17 cellular contexts compared by ENCODE assay signal in the genomic region with DNA sequence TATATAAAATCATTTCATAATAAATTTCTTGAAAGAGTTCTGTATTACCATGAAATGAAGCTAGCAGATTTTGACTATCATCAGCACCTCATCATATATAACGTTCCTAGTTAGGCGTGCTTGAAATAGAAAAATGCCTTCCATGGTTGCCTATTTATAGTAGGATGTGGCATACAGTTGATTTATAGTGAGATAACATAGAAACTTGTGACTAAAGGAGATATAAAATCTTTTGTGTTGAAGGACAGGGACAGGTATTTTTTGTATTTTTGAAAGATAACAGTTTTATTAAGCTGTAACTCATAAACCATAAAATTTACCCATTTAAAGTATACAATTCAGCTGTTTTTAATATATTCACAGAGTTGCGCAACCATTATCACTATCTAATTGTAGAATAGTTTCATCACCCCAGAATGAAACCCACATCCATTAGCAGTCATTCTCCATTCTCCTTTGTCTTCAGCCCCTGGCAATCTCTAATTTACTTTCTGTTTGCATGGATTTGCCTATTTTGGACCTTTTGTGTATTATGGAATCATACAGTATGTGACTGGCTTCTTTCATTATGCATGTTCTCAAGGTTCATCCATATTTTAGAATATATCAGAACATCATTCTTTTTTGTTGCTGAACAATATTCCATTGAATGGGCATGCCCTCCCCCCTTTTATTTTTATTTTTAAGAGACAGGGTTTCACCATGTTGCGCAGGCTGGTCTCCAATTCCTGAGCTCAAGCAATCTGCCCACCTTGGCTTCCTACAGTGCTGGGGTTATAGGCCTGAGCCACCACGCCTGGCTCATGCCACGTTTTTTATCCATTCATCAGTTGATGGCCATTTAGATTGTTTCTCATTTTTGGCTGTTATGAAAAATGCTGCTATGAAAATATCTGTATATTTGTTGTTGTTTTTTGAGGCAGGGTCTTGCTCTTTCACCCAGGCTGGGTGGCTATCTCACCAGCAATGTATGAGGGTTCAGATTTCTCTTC. TPM values are rescaled to one million over a fixed set of nuclear protein-coding genes. Genes with fewer than 3 reads are reported as not detected.
A peak's percentile ranks its signal among the peaks of the same experiment; 100 is the strongest.
DNase-seq lines count a peak whose midpoint lies in the region; ATAC-seq, FAIRE-seq and TF ChIP-seq lines count a peak whose summit lies in the region.
"Had no signal": no experiment of that assay in that cellular context is flagged by ENCODE, and none has a peak within 500 bp of the region (broad histone marks: within the 10 kb centered on the region; RNA-seq: fewer than 3 reads in every experiment).

No MANE protein-coding gene starts in this region.

- CTCF ChIA-PET in A549 (lab: Yijun Ruan, JAX) (interaction anchor here (0.8 to 3.6 kb wide), 6 partner anchors 10 to 71 kb away, joined by 3 to 20 read pairs (median 3); no protein-coding TSS in a partner anchor), RWPE1 (lab: Yijun Ruan, JAX) (interaction anchor here (0.6 kb wide), 4 partner anchors 10 to 404 kb away, joined by 3 to 4 read pairs (median 4); no protein-coding TSS in a partner anchor)

- H3K9me2 ChIP-seq in GM23248 (ENCODE audit: insufficient read depth) = no peaks in the 10 kb centered on the region

- no peaks in the 10 kb centered on the region for H3K27me3 ChIP-seq in GM23248 (replicated peaks; ENCODE audit: insufficient read depth)

- TF ChIP-seq RAD21 in A549 (conservative IDR thresholded peaks at IDR 0.05 in 1 of 2, IDR thresholded peaks at IDR 0.05 in 1 of 2) = no peak

- H3K4me2 ChIP-seq in A549 (no peak overlapping the region), GM23248 (ENCODE audit: unreplicated experiment) (peak overlapping the region; percentile 43)

- H3K9ac ChIP-seq in GM23248 = no peak overlapping the region

- H4K20me1 ChIP-seq in GM23248 (ENCODE audit: insufficient read depth) = peaks cover 23% of the 10 kb centered on the region; the same call in 1 of the 2 replicates

- no peak for DNase-seq in A549 (ENCODE audit: low read depth in 1 of 2, low spot score in 1 of 2)
- DNase-seq in GM23248 = peak; percentile 68
- DNase-seq in RWPE1 (ENCODE audit: low spot score) = no peak
- peak; percentile 60 for DNase-seq in fibroblast of mammary gland (ENCODE audit: low read depth)
- no peak for DNase-seq in NCI-H146 (lab: John Stamatoyannopoulos, UW)
- no peak for DNase-seq in SW 1271 (lab: John Stamatoyannopoulos, UW)
- DNase-seq in activated effector memory CD4-positive, alpha-beta T cell treated with anti-CD3 and anti-CD28 coated beads, Interleukin-2, amount 50 U/mL, for 16 hours = no peak
- DNase-seq in DMS79 treated with DMSO at 0.1 percent for 48 hours (lab: John Stamatoyannopoulos, UW) = no peak
- DNase-seq: activated CD4-positive, alpha-beta T cell treated with anti-CD3 and anti-CD28 coated beads for 4 hours; activated CD8-positive, alpha-beta memory T cell treated with anti-CD3 and anti-CD28 coated beads, Interleukin-2, amount 50 U/mL, for 48 hours; activated naive CD4-positive, alpha-beta T cell treated with Interleukin-2 at 50 U/mL for 16 hours; effector CD4-positive, alpha-beta T cell; Kasumi-1; NCI-H2029; RPMI8226 had no signal

- H3K79me2 ChIP-seq in GM23248 (ENCODE audit: insufficient read depth) = peaks cover 100% of the 10 kb centered on the region

- peaks cover 15% of the 10 kb centered on the region for H3F3A ChIP-seq in GM23248 (ENCODE audit: insufficient read depth)

- no peak for TF ChIP-seq POLR2A in A549 (IDR thresholded peaks at IDR 0.05; ENCODE audit: low read length)

- H2AFZ ChIP-seq in GM23248 = no peak overlapping the region

- TF ChIP-seq EP300 in A549 (IDR thresholded peaks at IDR 0.05) = no peak

- no peaks in the 10 kb centered on the region for H3K36me3 ChIP-seq in GM23248 (ENCODE audit: low read depth)

- POLR2A ChIA-PET in A549 (lab: Yijun Ruan, JAX) = interaction anchor here (1.5 kb wide), 1 partner anchor 20 kb away, joined by 3 read pairs; a partner anchor contains a TSS
- POLR2A ChIA-PET in RWPE1 (lab: Yijun Ruan, JAX; ENCODE audit: low non-redundant PET) = no interaction called here

- peaks cover 6% of the 10 kb centered on the region; the same call in 1 of the 3 replicates for H3K4me1 ChIP-seq in A549
- H3K4me1 ChIP-seq in GM23248 (ENCODE audit: insufficient read depth) = peaks cover 25% of the 10 kb centered on the region

- WGBS in A549 (ENCODE audit: missing lambda C conversion rate) = 93% methylated on average over 6 of the region's 6 CpGs
- WGBS in GM23248 (ENCODE audit: low coverage in 1 of 2, low lambda C conversion rate in 2 of 2, missing lambda C conversion rate in 2 of 2), 2 experiments = 89 to 93% methylated on average over 6 of the region's 6 CpGs

- in situ Hi-C loops in GM23248 (cut with MboI) = no loop called here

- no peak for ATAC-seq in A549

- H3K4me3 ChIP-seq in A549 (no peak overlapping the region), GM23248 (peak overlapping the region; percentile 3; the same call in 1 of the 2 replicates), fibroblast of mammary gland (ENCODE audit: control insufficient read depth, low read depth, low read length) (no peak overlapping the region)

- H3K9me3 ChIP-seq in A549 (no peaks in the 10 kb centered on the region), GM23248 (ENCODE audit: low read depth) (no peaks in the 10 kb centered on the region)

- TF ChIP-seq CTCF in A549 (IDR thresholded peaks at IDR 0.05) = no peak
- TF ChIP-seq CTCF in RWPE1 (conservative IDR thresholded peaks at IDR 0.05; ENCODE audit: low read depth) = no peak
- TF ChIP-seq CTCF in fibroblast of mammary gland (conservative IDR thresholded peaks at IDR 0.05; ENCODE audit: control insufficient read depth, insufficient read depth, low read depth, low read length) = no peak

- no peak overlapping the region for H3K27ac ChIP-seq in A549
- 0 out of 2 replicates have a peak overlapping the region, but pooled peaks have one; percentile 1 for H3K27ac ChIP-seq in GM23248
- H3K27ac ChIP-seq in RWPE1 = peak overlapping the region; percentile 53

- no peak for FAIRE-seq in A549 (lab: Jason Lieb, UNC)
- FAIRE-seq: bronchial epithelial cell, urothelium cell line had no signal

TF ChIP-seq in A549, 52 proteins besides CTCF, POLR2A, EP300 and RAD21:
- TF ChIP-seq, protein P1, sequence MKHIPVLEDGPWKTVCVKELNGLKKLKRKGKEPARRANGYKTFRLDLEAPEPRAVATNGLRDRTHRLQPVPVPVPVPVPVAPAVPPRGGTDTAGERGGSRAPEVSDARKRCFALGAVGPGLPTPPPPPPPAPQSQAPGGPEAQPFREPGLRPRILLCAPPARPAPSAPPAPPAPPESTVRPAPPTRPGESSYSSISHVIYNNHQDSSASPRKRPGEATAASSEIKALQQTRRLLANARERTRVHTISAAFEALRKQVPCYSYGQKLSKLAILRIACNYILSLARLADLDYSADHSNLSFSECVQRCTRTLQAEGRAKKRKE (CRISPR knock-in tag; IDR thresholded peaks at IDR 0.05; ENCODE audit: low read depth) = no peak
- peak; percentile 79 to 87; a peak in 3 of 4 replicates for TF ChIP-seq CEBPB (IDR thresholded peaks at IDR 0.05)

RNA-seq across cellular contexts. Expression of a gene that starts 19.5 kb away (rescaled TPM):
- polyA plus RNA-seq in A549 (2011; rRNA removed) = 7.0 and 14.3 TPM in 2 replicates
- polyA plus RNA-seq in A549 (2012; cell fraction: cytosol; rRNA removed) = 7.2 and 10.8 TPM in 2 replicates
- 41.3 and 43.5 TPM in 2 replicates for polyA plus RNA-seq in A549 (2012; cell fraction: nucleus; rRNA removed)
- polyA plus RNA-seq in A549 (2017; fragmentation: RNase III; extraction: RNeasy Plus Mini Kit Qiagen cat#74134 plus additional on column Dnase treatment) = 12.2 to 21.2 TPM (median 15.5 TPM) in 3 replicates
- polyA minus RNA-seq in A549 (2011; rRNA and poly(A)+ RNA removed) = 32.0 and 34.5 TPM in 2 replicates
- total RNA-seq in GM23248 (2014; rRNA removed; shearing (Covaris generic)) = 12.5 and 16.5 TPM in 2 replicates
- polyA plus RNA-seq in GM23248 (2016; fragmentation: Nextera tagmentation; extraction: Ambion mirVana) = 16.7 and 17.2 TPM in 2 replicates

RNA-seq across cellular contexts. Expression of a gene that starts 59.5 kb away (rescaled TPM):
- 2.0 and 4.1 TPM in 2 replicates for polyA plus RNA-seq in A549 (2011; rRNA removed)
- polyA plus RNA-seq in A549 (2012; cell fraction: cytosol; rRNA removed) = 1.6 and 2.1 TPM in 2 replicates
- polyA plus RNA-seq in A549 (2012; cell fraction: nucleus; rRNA removed) = 0.46 and 0.81 TPM in 2 replicates
- polyA plus RNA-seq in A549 (2017; fragmentation: RNase III; extraction: RNeasy Plus Mini Kit Qiagen cat#74134 plus additional on column Dnase treatment) = 0.64 to 1.2 TPM (median 0.68 TPM) in 3 replicates
- 0.37 and 0.54 TPM in 2 replicates for polyA minus RNA-seq in A549 (2011; rRNA and poly(A)+ RNA removed)
- 0.32 and 0.51 TPM in 2 replicates for total RNA-seq in GM23248 (2014; rRNA removed; shearing (Covaris generic))
- polyA plus RNA-seq in GM23248 (2016; fragmentation: Nextera tagmentation; extraction: Ambion mirVana) = 0.60 and 0.65 TPM in 2 replicates

Comparison
In these comparisons a context has a peak if more than half of its experiments do, and no peak if none do; other contexts are left out.
1. DNase-seq: peak in GM23248 (single experiment) and fibroblast of mammary gland (single experiment); none in A549 (0 of 2), RWPE1 (single experiment), NCI-H146 (single experiment), SW 1271 (0 of 2), activated effector memory CD4-positive, alpha-beta T cell treated with anti-CD3 and anti-CD28 coated beads, Interleukin-2, amount 50 U/mL, for 16 hours (single experiment) and DMS79 treated with DMSO at 0.1 percent for 48 hours (single experiment).
2. H3K27ac ChIP-seq: peak in GM23248 (single experiment) and RWPE1 (single experiment); none in A549 (0 of 2).